ENCODE assay signal across 16 cellular contexts in the genomic region with DNA sequence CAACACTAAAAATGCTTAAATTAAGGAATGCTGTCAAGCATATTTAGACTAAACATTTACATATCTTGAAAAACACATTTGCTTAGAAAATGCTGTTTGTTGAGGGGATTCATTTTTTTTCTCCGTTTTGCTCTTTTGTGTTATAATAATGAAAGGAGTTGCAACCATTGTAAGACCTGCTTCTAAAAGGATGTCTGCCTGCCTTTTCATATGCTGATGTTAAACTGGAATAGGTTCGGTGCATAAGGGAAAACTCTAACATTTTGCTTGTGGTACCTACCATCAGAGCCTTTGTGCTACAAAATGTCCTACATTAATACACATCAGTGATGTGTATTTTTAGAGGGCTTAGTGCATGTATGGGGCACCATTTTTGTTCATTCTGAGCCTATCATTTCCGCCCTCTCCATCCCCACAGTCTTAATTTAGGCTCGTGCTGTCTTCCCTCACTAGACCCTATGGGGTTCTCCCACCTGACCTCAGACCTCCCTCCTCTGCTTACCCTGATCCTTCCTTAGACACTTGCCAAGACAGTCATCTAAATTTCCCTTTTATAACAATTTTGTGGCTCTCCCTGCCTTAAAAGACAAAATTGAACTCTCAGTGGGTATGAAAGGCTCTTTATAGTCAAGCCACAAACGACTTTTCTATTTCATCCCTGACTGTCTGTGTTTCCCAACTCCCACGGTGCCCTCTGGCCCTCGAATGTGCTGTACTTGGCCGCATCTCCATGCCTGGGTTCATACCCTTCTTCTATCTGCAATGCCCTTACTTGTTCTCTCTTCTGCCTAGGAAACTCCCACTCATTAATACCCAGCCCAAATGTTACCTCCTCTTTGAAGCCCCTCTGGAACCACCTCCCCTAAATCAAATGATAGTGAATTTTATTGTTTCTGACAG.
"Had no signal": no experiment of that assay in that cellular context is flagged by ENCODE, and none has a peak within 500 bp of the region (broad histone marks: within the 10 kb centered on the region; RNA-seq: fewer than 3 reads in every experiment).

No MANE protein-coding gene starts in this region.

- ATAC-seq: activated naive CD4-positive, alpha-beta T cell treated with anti-CD3 and anti-CD28 coated beads, Interleukin-2, amount 50 U/mL, for 72 hours; foreskin keratinocyte; lower lobe of right lung; naive thymus-derived CD4-positive, alpha-beta T cell; T-helper 17 cell had no signal

- H3K4me1 ChIP-seq: esophagus squamous epithelium, foreskin keratinocyte, lower lobe of right lung, prostate gland had no signal

- H3K27me3 ChIP-seq: esophagus squamous epithelium had no signal

- H3K27ac ChIP-seq: esophagus squamous epithelium, foreskin keratinocyte, lower lobe of right lung, prostate gland had no signal

- H3K4me3 Mint-ChIP-seq: brain; naive thymus-derived CD4-positive, alpha-beta T cell; T-helper 17 cell had no signal

- H3K4me3 ChIP-seq: esophagus squamous epithelium, lower lobe of right lung, prostate gland had no signal

- H3K9me3 Mint-ChIP-seq: brain had no signal

- H3K36me3 ChIP-seq: esophagus squamous epithelium, lower lobe of right lung, prostate gland had no signal

- DNase-seq: activated CD4-positive, alpha-beta T cell treated with anti-CD3 and anti-CD28 coated beads, Interleukin-2, amount 50 U/mL, for 1 hour; activated CD4-positive, CD25-positive, alpha-beta regulatory T cell; activated T-cell treated with anti-CD3 and anti-CD28 coated beads, Interleukin-2, amount 50 U/mL, for 1 hour; amniotic stem cell; esophagus squamous epithelium; foreskin keratinocyte; kidney; lower lobe of right lung; naive thymus-derived CD4-positive, alpha-beta T cell; stimulated activated CD4-positive, alpha-beta T cell treated with anti-CD3 and anti-CD28 coated beads, Interleukin-12 subunit alpha, Interleukin-12 subunit beta, amount 100 ng/mL, for 4 hours; stimulated activated naive CD4-positive, alpha-beta T cell; T-helper 17 cell; trophoblast cell had no signal

- H3K27ac Mint-ChIP-seq: activated naive CD4-positive, alpha-beta T cell treated with anti-CD3 and anti-CD28 coated beads, Interleukin-2, amount 50 U/mL, for 72 hours; T-helper 17 cell had no signal

- H3K9me3 ChIP-seq: esophagus squamous epithelium, lower lobe of right lung, prostate gland had no signal

- H3K36me3 Mint-ChIP-seq: activated naive CD4-positive, alpha-beta T cell treated with anti-CD3 and anti-CD28 coated beads, Interleukin-2, amount 50 U/mL, for 72 hours; brain; naive thymus-derived CD4-positive, alpha-beta T cell had no signal
